ENCODE assay signal across 22 cellular contexts in the genomic region with DNA sequence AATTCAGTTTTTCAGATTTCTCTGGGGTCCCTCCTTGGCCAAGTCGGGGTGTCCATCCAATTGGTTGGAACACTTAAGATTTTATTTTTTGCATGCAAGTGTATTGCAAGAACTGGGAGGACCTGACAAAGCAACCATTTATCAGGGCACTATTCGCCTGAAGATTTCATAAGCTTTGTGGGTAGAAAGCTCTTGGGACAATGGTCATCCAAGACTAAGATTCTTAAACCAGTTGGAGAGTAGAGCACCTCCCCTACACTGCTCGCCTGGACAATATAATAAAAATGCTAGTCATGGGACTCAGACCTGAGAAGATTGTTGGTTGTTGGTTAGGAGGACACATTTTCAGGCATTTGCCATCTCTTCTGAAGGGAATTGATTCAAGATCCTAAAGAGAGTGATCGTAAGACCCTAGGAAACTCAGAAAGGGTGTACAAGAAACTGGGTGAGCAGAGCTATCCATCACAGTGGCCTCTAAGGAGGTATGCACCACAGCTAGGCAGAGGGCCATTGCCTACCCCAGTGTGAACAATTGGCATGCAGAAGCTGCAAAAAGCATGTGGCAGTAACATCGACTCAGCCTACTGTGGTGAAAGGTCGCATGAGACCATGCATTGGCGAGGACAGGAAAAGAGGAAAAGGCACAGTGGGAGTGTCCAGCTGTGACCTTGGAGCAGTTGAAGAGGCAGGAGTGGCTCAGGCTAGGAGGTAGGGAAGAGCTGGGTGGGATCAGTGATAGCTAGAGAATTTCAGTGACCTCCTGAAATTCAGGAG.
"Had no signal": no experiment of that assay in that cellular context is flagged by ENCODE, and none has a peak within 500 bp of the region (broad histone marks: within the 10 kb centered on the region; RNA-seq: fewer than 3 reads in every experiment).

No MANE protein-coding gene starts in this region.

- H3K27me3 ChIP-seq: hepatocyte, pancreas, right lobe of liver, spleen, testis, transverse colon had no signal

- H3K36me3 ChIP-seq: pancreas, prostate gland, right lobe of liver, spleen, transverse colon had no signal

- H2AFZ ChIP-seq: hepatocyte had no signal

- H3K36me3 Mint-ChIP-seq: mesothelial cell of epicardium; stimulated activated memory B cell treated with anti-CD40 and anti-IgM and Interleukin-4, amounts not matched to agents 10 μg/mL and 1 μg/mL and 100 μg/mL, for 72 hours had no signal

- H3K4me2 ChIP-seq: hepatocyte had no signal

- H3K9me3 ChIP-seq: pancreas, prostate gland, right lobe of liver, testis, transverse colon had no signal

- H3K4me1 Mint-ChIP-seq: natural killer cell; stimulated activated memory B cell treated with anti-CD40 and anti-IgM and Interleukin-4, amounts not matched to agents 10 μg/mL and 1 μg/mL and 100 μg/mL, for 72 hours had no signal

- H3K4me3 Mint-ChIP-seq: mesothelial cell of epicardium; natural killer cell; neural crest cell; stimulated activated memory B cell treated with anti-CD40 and anti-IgM and Interleukin-4, amounts not matched to agents 10 μg/mL and 1 μg/mL and 100 μg/mL, for 72 hours; stimulated activated naive CD8-positive, alpha-beta T cell treated with anti-CD3 and anti-CD28 coated beads, Interleukin-15, Interleukin-2, amounts not matched to agents 100 ng/mL and 50 ng/mL, for 24 hours had no signal

- H3K4me1 ChIP-seq: pancreas, prostate gland, right lobe of liver, spleen, testis, transverse colon had no signal

- H3K27ac ChIP-seq: dorsolateral prefrontal cortex, hepatocyte, pancreas, prostate gland, right lobe of liver, spleen, testis, transverse colon had no signal

- H3K79me2 ChIP-seq: hepatocyte had no signal

- H3K27ac Mint-ChIP-seq: mesothelial cell of epicardium; natural killer cell; stimulated activated memory B cell treated with anti-CD40 and anti-IgM and Interleukin-4, amounts not matched to agents 10 μg/mL and 1 μg/mL and 100 μg/mL, for 72 hours; stimulated activated naive CD8-positive, alpha-beta T cell treated with anti-CD3 and anti-CD28 coated beads, Interleukin-15, Interleukin-2, amounts not matched to agents 100 ng/mL and 50 ng/mL, for 24 hours had no signal

- H3K27me3 Mint-ChIP-seq: stimulated activated memory B cell treated with anti-CD40 and anti-IgM and Interleukin-4, amounts not matched to agents 10 μg/mL and 1 μg/mL and 100 μg/mL, for 72 hours; stimulated activated naive CD8-positive, alpha-beta T cell treated with anti-CD3 and anti-CD28 coated beads, Interleukin-15, Interleukin-2, amounts not matched to agents 100 ng/mL and 50 ng/mL, for 24 hours had no signal

- ATAC-seq: left colon; natural killer cell; right lobe of liver; stimulated activated memory B cell treated with anti-CD40 and anti-IgM and Interleukin-4, amounts not matched to agents 10 μg/mL and 1 μg/mL and 100 μg/mL, for 72 hours had no signal

- H3K4me3 ChIP-seq: dorsolateral prefrontal cortex, hepatocyte, pancreas, prostate gland, right lobe of liver, spleen, testis, transverse colon had no signal

- DNase-seq: cortex of kidney; dorsolateral prefrontal cortex; effector CD8-positive, alpha-beta T cell; foreskin melanocyte; head of caudate nucleus; left colon; natural killer cell; occipital lobe; pancreas; right lobe of liver; spleen; stimulated activated CD4-positive, alpha-beta T cell treated with anti-CD3 and anti-CD28 coated beads, Interleukin-15, amount 100 ng/mL, for 24 hours; stimulated activated CD4-positive, alpha-beta T cell treated with anti-CD3 and anti-CD28 coated beads, Interleukin-1b, Interleukin-23, amount 100 ng/mL, for 48 hours; stimulated activated CD4-positive, alpha-beta T cell treated with anti-CD3 and anti-CD28 coated beads, Interleukin-4, amount 100 ng/mL, for 24 hours; testis; transverse colon had no signal
